Comparison of ENCODE assay signal across 11 cellular contexts in the genomic region with DNA sequence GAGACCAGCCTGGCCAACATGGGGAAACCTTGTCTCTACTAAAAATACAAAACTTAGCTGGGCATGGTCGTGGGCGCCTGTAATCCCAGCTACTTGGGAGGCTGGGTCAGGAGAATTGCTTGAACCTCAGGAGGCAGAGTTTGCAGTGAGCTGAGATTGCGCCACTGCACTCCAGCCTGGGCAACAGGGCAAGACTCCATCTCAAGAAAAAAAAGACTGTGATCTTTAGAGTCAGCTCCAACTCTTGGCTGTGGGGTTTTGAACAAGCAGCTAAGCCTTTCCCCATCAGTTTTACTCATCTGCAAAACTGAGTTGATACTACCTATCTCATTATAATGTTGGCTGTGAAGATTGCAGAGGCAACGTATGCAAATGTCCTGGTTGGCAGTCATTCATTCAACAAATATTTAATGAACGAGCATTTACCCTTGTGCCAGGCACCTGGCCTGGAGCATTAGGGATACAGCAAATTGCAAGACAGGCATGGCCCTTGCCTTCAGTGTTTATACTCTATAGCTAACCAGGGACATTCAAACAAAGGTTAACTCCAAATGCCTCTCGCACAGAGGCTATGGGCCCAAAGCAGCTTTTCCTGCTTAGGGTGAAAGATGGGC. TPM values are rescaled to one million over a fixed set of nuclear protein-coding genes. Genes with fewer than 3 reads are reported as not detected.
DNase-seq lines count a peak whose midpoint lies in the region; ATAC-seq and TF ChIP-seq lines count a peak whose summit lies in the region.
"Had no signal": no experiment of that assay in that cellular context is flagged by ENCODE, and none has a peak within 500 bp of the region (broad histone marks: within the 10 kb centered on the region; RNA-seq: fewer than 3 reads in every experiment).

No MANE protein-coding gene starts in this region.

- no peak for ATAC-seq in IMR-90 (ENCODE audit: low read depth)
- no peak for ATAC-seq in HG02884 (IDR thresholded peaks at IDR 0.05; ENCODE audit: unreplicated experiment)
- no peak for ATAC-seq in HG02870 (IDR thresholded peaks at IDR 0.05; ENCODE audit: unreplicated experiment)

- H3K4me1 ChIP-seq in IMR-90 (ENCODE audit: control insufficient read depth, insufficient read depth, low read length) = peaks cover 12% of the 10 kb centered on the region

- BruUV-seq in Calu3 (replicated peaks; lab: Mats Ljungman, UMichigan) = no TSS peak
- BruUV-seq in IMR-90 (replicated peaks; lab: Mats Ljungman, UMichigan) = no TSS peak

- peak overlapping the region; percentile 100 for H2BK5ac ChIP-seq in IMR-90 (ENCODE audit: low read depth, low read length, poor library complexity, severe bottlenecking)

- peak overlapping the region; percentile 13 for H2BK120ac ChIP-seq in IMR-90 (ENCODE audit: low read depth, low read length)

- 0 out of 2 replicates have a peak overlapping the region, but pooled peaks have one; percentile 31 for H4K91ac ChIP-seq in IMR-90 (ENCODE audit: insufficient read depth, low read depth, low read length)

- H2AK9ac ChIP-seq in IMR-90 (replicated peaks; ENCODE audit: low read depth, low read length, poor library complexity) = no peak overlapping the region

- H2BK15ac ChIP-seq in IMR-90 (ENCODE audit: low read depth, low read length) = peak overlapping the region; percentile 15; the same call in 2 of the 3 replicates

- CTCF ChIA-PET in Calu3 (lab: Charles Lee) = interaction anchor here (0.7 to 2.9 kb wide), 3 partner anchors 15 to 105 kb away, joined by 3 to 18 read pairs (median 11); a partner anchor contains a TSS
- CTCF ChIA-PET in IMR-90 (lab: Yijun Ruan, JAX) = no interaction called here

- in situ Hi-C loops in IMR-90 (cut with MboI; ENCODE audit: low sequenced_read_pairs) = no loop called here

- intact Hi-C loops in Calu3 (cut with micrococcal nuclease; ENCODE audit: unreplicated experiment) = loop anchor here (5.0 kb wide), 1 partner anchor 34 kb away; no protein-coding TSS in a partner anchor
- intact Hi-C loops in IMR-90 (cut with micrococcal nuclease) = no loop called here

- no peak overlapping the region for H4K5ac ChIP-seq in IMR-90 (ENCODE audit: low read depth, low read length)

- H3K9me1 ChIP-seq in IMR-90 (ENCODE audit: insufficient read depth, low read length) = peaks cover 7% of the 10 kb centered on the region

- H4K20me1 ChIP-seq in IMR-90 (ENCODE audit: insufficient read depth, low read length) = peaks cover 12% of the 10 kb centered on the region; the same call in 1 of the 2 replicates

- H3K27ac Mint-ChIP-seq in Calu3 (ENCODE audit: unreplicated experiment) (peak overlapping the region; percentile 25), nephron (peak overlapping the region; percentile 50 to 79 (median 78))
- peak overlapping the region; percentile 69 for H3K27ac Mint-ChIP-seq in activated naive CD8-positive, alpha-beta T cell

- DNase-seq in Calu3 (no peak), IMR-90 (no peak), RKO (ENCODE audit: low spot score) (no peak)
- DNase-seq: amygdala, GF-D8, mucosa of descending colon, NCI-H2107 had no signal

- peaks cover under 1% of the 10 kb centered on the region for H3K36me3 ChIP-seq in IMR-90 (ENCODE audit: control insufficient read depth, insufficient read depth, low read length)

- no peak overlapping the region for H3K4me3 ChIP-seq in IMR-90 (ENCODE audit: insufficient read depth, low read depth, low read length)
- H3K4me3 ChIP-seq: mucosa of descending colon had no signal

- no peak overlapping the region for H2AFZ ChIP-seq in IMR-90 (replicated peaks; ENCODE audit: low read length, poor library complexity)

- dilution Hi-C loops in IMR-90 (cut with HindIII; ENCODE audit: low sequenced_read_pairs, unreplicated experiment) = no loop called here

- H3K23ac ChIP-seq in IMR-90 (ENCODE audit: low read depth, low read length) = peak overlapping the region; percentile 69; the same call in 1 of the 2 replicates

- no peaks in the 10 kb centered on the region for H3K27me3 ChIP-seq in IMR-90 (ENCODE audit: control insufficient read depth, insufficient read depth, low read length)

- peak overlapping the region; percentile 21; the same call in 1 of the 2 replicates for H3K4ac ChIP-seq in IMR-90 (ENCODE audit: low read depth, low read length)

- POLR2A ChIA-PET in IMR-90 (lab: Charles Lee; ENCODE audit: unreplicated experiment) = no interaction called here

- H2BK20ac ChIP-seq in IMR-90 (ENCODE audit: low read depth, low read length) = no peak overlapping the region

- TF ChIP-seq RAD21 in IMR-90 (IDR thresholded peaks at IDR 0.05; ENCODE audit: low read length) = no peak

- peak overlapping the region; percentile 2; the same call in 1 of the 2 replicates for H3K27ac ChIP-seq in IMR-90 (ENCODE audit: insufficient read depth, low read length)

- H3K14ac ChIP-seq in IMR-90 (replicated peaks; ENCODE audit: low read depth, low read length) = no peak overlapping the region; the same call in 1 of the 2 replicates

- H4K8ac ChIP-seq in IMR-90 (ENCODE audit: low read depth in 2 of 2, low read length in 2 of 2) = peak overlapping the region in 1 of 2 experiments; percentile 57; a peak in 1 of 4 replicates

- H3K9me3 Mint-ChIP-seq in Calu3 (ENCODE audit: low read depth, unreplicated experiment) = no peaks in the 10 kb centered on the region
- no peaks in the 10 kb centered on the region for H3K9me3 Mint-ChIP-seq in activated naive CD8-positive, alpha-beta T cell (ENCODE audit: low read depth)
- no peaks in the 10 kb centered on the region for H3K9me3 Mint-ChIP-seq in nephron

- WGBS in IMR-90 (ENCODE audit: extremely low coverage in 2 of 2, insufficient read length in 1 of 2), 2 experiments = 100% methylated on average over 1 of the region's 6 CpGs; no CpG with 5 or more reads in 1 of the 2 experiments

- TF ChIP-seq POLR2A in IMR-90 (IDR thresholded peaks at IDR 0.05; ENCODE audit: low read depth, low read length) = no peak

- H3K4me1 Mint-ChIP-seq in Calu3 (ENCODE audit: low read depth, unreplicated experiment) (peaks cover 47% of the 10 kb centered on the region), nephron (peaks cover 29% of the 10 kb centered on the region)
- H3K4me1 Mint-ChIP-seq in activated naive CD8-positive, alpha-beta T cell (ENCODE audit: low read depth) = peaks cover 62% of the 10 kb centered on the region

- H3K36me3 Mint-ChIP-seq in Calu3 (ENCODE audit: insufficient read depth, unreplicated experiment) (peaks cover 27% of the 10 kb centered on the region), nephron (ENCODE audit: low read depth) (peaks cover 6% of the 10 kb centered on the region)
- H3K36me3 Mint-ChIP-seq in activated naive CD8-positive, alpha-beta T cell = peaks cover 10% of the 10 kb centered on the region

- peaks cover 16 to 73% of the 10 kb centered on the region in 2 experiments for H3K79me1 ChIP-seq in IMR-90 (ENCODE audit: low read depth in 1 of 2, low read length in 2 of 2)

- peak overlapping the region; percentile 24; the same call in 1 of the 2 replicates for H2AK5ac ChIP-seq in IMR-90 (ENCODE audit: low read depth, low read length)

- H3K18ac ChIP-seq in IMR-90 (ENCODE audit: low read depth, low read length) = peak overlapping the region; percentile 11; the same call in 1 of the 2 replicates

- H3K4me2 ChIP-seq in IMR-90 (ENCODE audit: low read depth, low read length) = no peak overlapping the region

- H3K27me3 Mint-ChIP-seq in Calu3 (ENCODE audit: unreplicated experiment) (no peaks in the 10 kb centered on the region), nephron (ENCODE audit: low read depth) (no peaks in the 10 kb centered on the region)
- H3K27me3 Mint-ChIP-seq in activated naive CD8-positive, alpha-beta T cell = no peaks in the 10 kb centered on the region

- H3K4me3 Mint-ChIP-seq in Calu3 (ENCODE audit: low read depth, unreplicated experiment) (no peak overlapping the region), nephron (peak overlapping the region in 1 of 3 experiments; percentile 38)
- no peak overlapping the region for H3K4me3 Mint-ChIP-seq in activated naive CD8-positive, alpha-beta T cell

- no peak overlapping the region for H3K56ac ChIP-seq in IMR-90 (ENCODE audit: extremely low read depth, insufficient read depth, low read length)

- H3K9me3 ChIP-seq in IMR-90 (ENCODE audit: control insufficient read depth, insufficient read depth, low read length) = no peaks in the 10 kb centered on the region
- H3K9me3 ChIP-seq: mucosa of descending colon had no signal

- no peak for TF ChIP-seq CTCF in Calu3 (IDR thresholded peaks at IDR 0.05; ENCODE audit: unreplicated experiment)
- no peak for TF ChIP-seq CTCF in IMR-90 (conservative IDR thresholded peaks at IDR 0.05; ENCODE audit: low read depth, low read length)
- no peak for TF ChIP-seq CTCF in nephron (IDR thresholded peaks at IDR 0.05; ENCODE audit: unreplicated experiment in 3 of 3)

- no peak overlapping the region for H3K9ac ChIP-seq in IMR-90 (ENCODE audit: low read depth, low read length)

TF ChIP-seq in IMR-90, 13 proteins besides CTCF, POLR2A, EP300 and RAD21 (continues in another document):
- TF ChIP-seq CEBPB (IDR thresholded peaks at IDR 0.05; ENCODE audit: low read depth, low read length) = no peak
- TF ChIP-seq NFE2L2 (IDR thresholded peaks at IDR 0.05; ENCODE audit: low read depth, low read length) = no peak
- TF ChIP-seq RCOR1 (IDR thresholded peaks at IDR 0.05; ENCODE audit: insufficient replicate concordance, low read length) = no peak
- TF ChIP-seq, protein P1, sequence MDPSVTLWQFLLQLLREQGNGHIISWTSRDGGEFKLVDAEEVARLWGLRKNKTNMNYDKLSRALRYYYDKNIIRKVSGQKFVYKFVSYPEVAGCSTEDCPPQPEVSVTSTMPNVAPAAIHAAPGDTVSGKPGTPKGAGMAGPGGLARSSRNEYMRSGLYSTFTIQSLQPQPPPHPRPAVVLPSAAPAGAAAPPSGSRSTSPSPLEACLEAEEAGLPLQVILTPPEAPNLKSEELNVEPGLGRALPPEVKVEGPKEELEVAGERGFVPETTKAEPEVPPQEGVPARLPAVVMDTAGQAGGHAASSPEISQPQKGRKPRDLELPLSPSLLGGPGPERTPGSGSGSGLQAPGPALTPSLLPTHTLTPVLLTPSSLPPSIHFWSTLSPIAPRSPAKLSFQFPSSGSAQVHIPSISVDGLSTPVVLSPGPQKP (IDR thresholded peaks at IDR 0.05; ENCODE audit: borderline replicate concordance, low read depth, low read length) = no peak
- no peak for TF ChIP-seq BHLHE40 (IDR thresholded peaks at IDR 0.05; ENCODE audit: low read depth, low read length)
- TF ChIP-seq RFX5 (IDR thresholded peaks at IDR 0.05; ENCODE audit: low read depth, low read length) = no peak
- no peak for TF ChIP-seq SMC3 (IDR thresholded peaks at IDR 0.05; ENCODE audit: low read depth, low read length)

RNA-seq across cellular contexts. Expression of a gene that starts 37.9 kb away (rescaled TPM):
- total RNA-seq in Calu3 (2022) (137 and 145 TPM in 2 replicates), IMR-90 (2012; rRNA removed) (29.9 and 32.2 TPM in 2 replicates)
- polyA plus RNA-seq in IMR-90 (2012; rRNA removed) = 25.4 and 26.0 TPM in 2 replicates
- polyA plus RNA-seq in IMR-90 (2012; cell fraction: cytosol; rRNA removed) = 16.3 and 17.2 TPM in 2 replicates
- 9.8 and 15.3 TPM in 2 replicates for polyA plus RNA-seq in IMR-90 (2012; cell fraction: nucleus; rRNA removed; ENCODE audit: low replicate concordance)

Comparison
In these comparisons a context has a peak if more than half of its experiments do, and no peak if none do; other contexts are left out.
1. H3K27ac Mint-ChIP-seq: peak in every context shown above with its lines; median percentile 78 in nephron; 69 in activated naive CD8-positive, alpha-beta T cell; 25 in Calu3.